ENCODE assay signal across 14 cellular contexts in genomic region chr2:6845312-6845711, GRCh38. TPM values are rescaled to one million over a fixed set of nuclear protein-coding genes. Genes with fewer than 3 reads are reported as not detected.
DNase-seq lines count a peak whose midpoint lies in the region; TF ChIP-seq lines count a peak whose summit lies in the region.
"Had no signal": no experiment of that assay in that cellular context is flagged by ENCODE, and none has a peak within 500 bp of the region (broad histone marks: within the 10 kb centered on the region; RNA-seq: fewer than 3 reads in every experiment).

No MANE protein-coding gene starts in this region.

- H3F3A ChIP-seq in SK-N-SH (replicated peaks; ENCODE audit: insufficient read depth), result no peaks in the 10 kb centered on the region

- intact Hi-C loops in activated CD4-positive, alpha-beta memory T cell treated with anti-CD3 and anti-CD28 coated beads for 36 hours (cut with micrococcal nuclease), result no loop called here
- intact Hi-C loops in lower leg skin (cut with DNase I; ENCODE audit: low total_unique reads), result no loop called here

- H3K9me3 ChIP-seq in SK-N-SH, result peaks cover 23% of the 10 kb centered on the region; the same call in 1 of the 2 replicates
- peaks cover 73 to 89% (median 87%) of the 10 kb centered on the region in 5 donors for H3K9me3 ChIP-seq in subcutaneous abdominal adipose tissue (ENCODE audit: control insufficient read depth in 5 of 5, low read length in 5 of 5)
- H3K9me3 ChIP-seq in tibial nerve, result peaks cover 4 to 100% (median 35%) of the 10 kb centered on the region in 4 donors

- H3K4me3 ChIP-seq in SK-N-SH (ENCODE audit: low read depth in 2 of 2, low read length in 1 of 2), result no peak overlapping the region; a peak in 1 of 4 replicates
- peak overlapping the region in 4 of 5 donors; percentile 17 to 60 (median 41) for H3K4me3 ChIP-seq in subcutaneous abdominal adipose tissue (ENCODE audit: low read depth in 1 of 5, low read length in 5 of 5)
- H3K4me3 ChIP-seq in tibial nerve, result no peak overlapping the region
- H3K4me3 ChIP-seq in lower leg skin (ENCODE audit: low read depth, poor library complexity, severe bottlenecking), result no peak overlapping the region
- H3K4me3 ChIP-seq: gastroesophageal sphincter had no signal

- H3K4me1 Mint-ChIP-seq in activated CD4-positive, alpha-beta memory T cell treated with anti-CD3 and anti-CD28 coated beads for 36 hours (ENCODE audit: low read depth), result no peaks in the 10 kb centered on the region
- peaks cover 21% of the 10 kb centered on the region for H3K4me1 Mint-ChIP-seq in activated CD4-positive, alpha-beta memory T cell treated with anti-CD3 and anti-CD28 coated beads, Interleukin-2, amount 10 ng/mL, durations not matched to agents 7 days and 5 days

- H3K9me2 ChIP-seq in SK-N-SH, result no peaks in the 10 kb centered on the region

- no peak for TF ChIP-seq RAD21 in SK-N-SH (IDR thresholded peaks at IDR 0.05; ENCODE audit: low read length)

- H2AFZ ChIP-seq in SK-N-SH (ENCODE audit: low read depth), result no peak overlapping the region

- H3K27ac Mint-ChIP-seq in activated CD4-positive, alpha-beta memory T cell treated with anti-CD3 and anti-CD28 coated beads for 36 hours, result no peak overlapping the region
- no peak overlapping the region for H3K27ac Mint-ChIP-seq in activated CD4-positive, alpha-beta memory T cell treated with anti-CD3 and anti-CD28 coated beads, Interleukin-2, amount 10 ng/mL, durations not matched to agents 7 days and 5 days
- H3K27ac Mint-ChIP-seq: effector memory CD8-positive, alpha-beta T cell had no signal

- no peak overlapping the region for H3K4me2 ChIP-seq in SK-N-SH

- H3K9me3 Mint-ChIP-seq in activated CD4-positive, alpha-beta memory T cell treated with anti-CD3 and anti-CD28 coated beads for 36 hours, result peaks cover 89% of the 10 kb centered on the region
- peaks cover 36% of the 10 kb centered on the region for H3K9me3 Mint-ChIP-seq in activated CD4-positive, alpha-beta memory T cell treated with anti-CD3 and anti-CD28 coated beads, Interleukin-2, amount 10 ng/mL, durations not matched to agents 7 days and 5 days

- H3K79me2 ChIP-seq in SK-N-SH (ENCODE audit: insufficient read depth), result no peaks in the 10 kb centered on the region

- peaks cover 67% of the 10 kb centered on the region for H3K36me3 Mint-ChIP-seq in activated CD4-positive, alpha-beta memory T cell treated with anti-CD3 and anti-CD28 coated beads for 36 hours
- H3K36me3 Mint-ChIP-seq in activated CD4-positive, alpha-beta memory T cell treated with anti-CD3 and anti-CD28 coated beads, Interleukin-2, amount 10 ng/mL, durations not matched to agents 7 days and 5 days (ENCODE audit: low read depth), result peaks cover 73% of the 10 kb centered on the region

- no peak for TF ChIP-seq CTCF in SK-N-SH (IDR thresholded peaks at IDR 0.05)
- no peak for TF ChIP-seq CTCF in tibial nerve (IDR thresholded peaks at IDR 0.05)
- no peak for TF ChIP-seq CTCF in lower leg skin (IDR thresholded peaks at IDR 0.05)

- DNase-seq in activated CD4-positive, alpha-beta memory T cell treated with anti-CD3 and anti-CD28 coated beads for 36 hours, result peak; percentile 19
- DNase-seq in activated CD4-positive, alpha-beta memory T cell treated with anti-CD3 and anti-CD28 coated beads, Interleukin-2, amount 10 ng/mL, durations not matched to agents 7 days and 5 days, result no peak
- DNase-seq in SK-N-SH, result no peak
- peak; percentile 16 for DNase-seq in fibroblast of peridontal ligament (ENCODE audit: extremely low read depth)
- no peak for DNase-seq in tibial nerve (ENCODE audit: low spot score in 2 of 2)
- no peak for DNase-seq in lower leg skin (ENCODE audit: low spot score in 2 of 2)
- no peak for DNase-seq in NCI-H2081 treated with DMSO at 0.1 percent for 48 hours (lab: John Stamatoyannopoulos, UW)
- DNase-seq: activated effector memory CD4-positive, alpha-beta T cell treated with Interleukin-2 at 50 U/mL for 16 hours; effector memory CD8-positive, alpha-beta T cell; NCI-H1048; NCI-H446 treated with DMSO at 0.1 percent for 48 hours had no signal

- TF ChIP-seq POLR2A in tibial nerve (IDR thresholded peaks at IDR 0.05), result no peak
- TF ChIP-seq POLR2A in lower leg skin (IDR thresholded peaks at IDR 0.05), result no peak

- no peak overlapping the region for H3K27ac ChIP-seq in SK-N-SH (ENCODE audit: low read depth in 2 of 2, low read length in 1 of 2)
- H3K27ac ChIP-seq in subcutaneous abdominal adipose tissue (ENCODE audit: low read depth, low read length), result no peak overlapping the region
- H3K27ac ChIP-seq in tibial nerve, result no peak overlapping the region
- H3K27ac ChIP-seq: gastroesophageal sphincter had no signal

- no peaks in the 10 kb centered on the region for H3K27me3 ChIP-seq in SK-N-SH (ENCODE audit: insufficient read depth)
- H3K27me3 ChIP-seq in subcutaneous abdominal adipose tissue (ENCODE audit: control insufficient read depth in 5 of 5, insufficient read depth in 4 of 5, low read length in 5 of 5), result no peaks in the 10 kb centered on the region
- no peaks in the 10 kb centered on the region for H3K27me3 ChIP-seq in tibial nerve
- H3K27me3 ChIP-seq: gastroesophageal sphincter had no signal

- H3K4me3 Mint-ChIP-seq in activated CD4-positive, alpha-beta memory T cell treated with anti-CD3 and anti-CD28 coated beads for 36 hours, result no peak overlapping the region
- H3K4me3 Mint-ChIP-seq in activated CD4-positive, alpha-beta memory T cell treated with anti-CD3 and anti-CD28 coated beads, Interleukin-2, amount 10 ng/mL, durations not matched to agents 7 days and 5 days, result no peak overlapping the region
- H3K4me3 Mint-ChIP-seq: effector memory CD8-positive, alpha-beta T cell had no signal

- H3K9ac ChIP-seq in SK-N-SH (no peak overlapping the region), subcutaneous abdominal adipose tissue (ENCODE audit: low read length in 5 of 5) (no peak overlapping the region)

- H3K36me3 ChIP-seq in SK-N-SH (replicated peaks in 1 of 2; ENCODE audit: control insufficient read depth in 1 of 2, insufficient read depth in 2 of 2, low read length in 1 of 2) (no peaks in the 10 kb centered on the region), subcutaneous abdominal adipose tissue (ENCODE audit: control insufficient read depth in 5 of 5, insufficient read depth in 5 of 5, low read length in 5 of 5) (peaks cover 12 to 26% (median 21%) of the 10 kb centered on the region in 5 donors), tibial nerve (peaks cover 0 to 83% (median 0%) of the 10 kb centered on the region in 3 donors)

- POLR2A ChIA-PET in activated CD4-positive, alpha-beta memory T cell treated with anti-CD3 and anti-CD28 coated beads for 36 hours (lab: Charles Lee), result no interaction called here
- POLR2A ChIA-PET in activated CD4-positive, alpha-beta memory T cell treated with anti-CD3 and anti-CD28 coated beads, Interleukin-2, amount 10 ng/mL, durations not matched to agents 7 days and 5 days (lab: Charles Lee), result no interaction called here
- POLR2A ChIA-PET in SK-N-SH (lab: Yijun Ruan, JAX), result no interaction called here

- H3K4me1 ChIP-seq in SK-N-SH (ENCODE audit: control insufficient read depth in 1 of 2, insufficient read depth in 2 of 2, low read depth in 1 of 2, low read length in 1 of 2) (no peaks in the 10 kb centered on the region), subcutaneous abdominal adipose tissue (ENCODE audit: control insufficient read depth in 5 of 5, insufficient read depth in 5 of 5, low read length in 5 of 5) (no peaks in the 10 kb centered on the region), tibial nerve (no peaks in the 10 kb centered on the region)
- H3K4me1 ChIP-seq: gastroesophageal sphincter had no signal

- no peaks in the 10 kb centered on the region for H3K27me3 Mint-ChIP-seq in activated CD4-positive, alpha-beta memory T cell treated with anti-CD3 and anti-CD28 coated beads for 36 hours
- H3K27me3 Mint-ChIP-seq in activated CD4-positive, alpha-beta memory T cell treated with anti-CD3 and anti-CD28 coated beads, Interleukin-2, amount 10 ng/mL, durations not matched to agents 7 days and 5 days, result no peaks in the 10 kb centered on the region
- H3K27me3 Mint-ChIP-seq: effector memory CD8-positive, alpha-beta T cell; progenitor cell of endocrine pancreas had no signal

- 38% methylated on average over 3 of the region's 3 CpGs for WGBS in SK-N-SH (ENCODE audit: low lambda C conversion rate)
- WGBS in tibial nerve, 2 donors, result 76 to 82% methylated on average over 3 of the region's 3 CpGs
- 68 to 85% methylated on average over 3 of the region's 3 CpGs for WGBS in lower leg skin, 2 donors

- no peaks in the 10 kb centered on the region for H4K20me1 ChIP-seq in SK-N-SH (ENCODE audit: insufficient read depth)

- TF ChIP-seq EP300 in SK-N-SH (IDR thresholded peaks at IDR 0.05; ENCODE audit: borderline replicate concordance in 1 of 2, low read depth in 1 of 2, low read length in 1 of 2) (no peak), tibial nerve (IDR thresholded peaks at IDR 0.05) (no peak)

- CTCF ChIA-PET in activated CD4-positive, alpha-beta memory T cell treated with anti-CD3 and anti-CD28 coated beads for 36 hours (lab: Charles Lee), result no interaction called here
- CTCF ChIA-PET in activated CD4-positive, alpha-beta memory T cell treated with anti-CD3 and anti-CD28 coated beads, Interleukin-2, amount 10 ng/mL, durations not matched to agents 7 days and 5 days (lab: Charles Lee), result interaction anchor here (0.7 to 1.5 kb wide), 3 partner anchors 21 to 172 kb away, joined by 3 to 5 read pairs (median 4); partner anchors contain the start of gene RSAD2
- CTCF ChIA-PET in SK-N-SH (lab: Yijun Ruan, JAX), result interaction anchor here (1.4 kb wide), 1 partner anchor 9 kb away, joined by 3 read pairs; no protein-coding TSS in a partner anchor

RNA-seq across cellular contexts. Expression of gene CMPK2, which starts 20.4 kb away (rescaled TPM):
- total RNA-seq in activated CD4-positive, alpha-beta memory T cell treated with anti-CD3 and anti-CD28 coated beads for 36 hours, result 1 to 10 TPM; 6.6 to 6.8 TPM
- 10 to 100 TPM; 84.8 to 91.1 TPM for total RNA-seq in activated CD4-positive, alpha-beta memory T cell treated with anti-CD3 and anti-CD28 coated beads, Interleukin-2, amount 10 ng/mL, durations not matched to agents 7 days and 5 days
- polyA plus RNA-seq in SK-N-SH (2012; rRNA removed), result 0.86 and 1.1 TPM in 2 replicates
- 0.71 and 0.83 TPM in 2 replicates for polyA plus RNA-seq in SK-N-SH (2012; cell fraction: cytosol; rRNA removed)
- polyA plus RNA-seq in SK-N-SH (2012; cell fraction: nucleus; rRNA removed), result 0.89 and 1.5 TPM in 2 replicates
- total RNA-seq in tibial nerve (10 to 100 TPM in 1 of 4 donors, 1 to 10 TPM in 3; 4.5 to 11.4 (median 7.4) TPM), lower leg skin (1 to 10 TPM in 3 of 4 donors, under 1 TPM in 1; 0.30 to 3.7 (median 2.3) TPM)

RNA-seq across cellular contexts. Expression of gene RSAD2, which starts 32.3 kb away (rescaled TPM):
- 1 to 10 TPM; 7.9 to 8.6 TPM for total RNA-seq in activated CD4-positive, alpha-beta memory T cell treated with anti-CD3 and anti-CD28 coated beads for 36 hours
- total RNA-seq in activated CD4-positive, alpha-beta memory T cell treated with anti-CD3 and anti-CD28 coated beads, Interleukin-2, amount 10 ng/mL, durations not matched to agents 7 days and 5 days, result 100 to 1,000 TPM; 119 to 120 TPM
- polyA plus RNA-seq in SK-N-SH (2012; rRNA removed), result 0.15 and 0.35 TPM in 2 replicates
- 0.25 and 0.37 TPM in 2 replicates for polyA plus RNA-seq in SK-N-SH (2012; cell fraction: cytosol; rRNA removed)
- polyA plus RNA-seq in SK-N-SH (2012; cell fraction: nucleus; rRNA removed), result 0.31 and 0.45 TPM in 2 replicates
- total RNA-seq in tibial nerve (1 to 10 TPM in 3 of 4 donors, under 1 TPM in 1; 0.30 to 7.6 (median 4.7) TPM), lower leg skin (1 to 10 TPM in 1 of 4 donors, under 1 TPM in 2, not detected in 1; 0.08 to 1.5 (median 0.45) TPM)

Comparison
In these comparisons a context has a peak if more than half of its experiments do, and no peak if none do; other contexts are left out.
1. DNase-seq: peak in activated CD4-positive, alpha-beta memory T cell treated with anti-CD3 and anti-CD28 coated beads for 36 hours (single experiment) and fibroblast of peridontal ligament (single experiment); none in activated CD4-positive, alpha-beta memory T cell treated with anti-CD3 and anti-CD28 coated beads, Interleukin-2, amount 10 ng/mL, durations not matched to agents 7 days and 5 days (single experiment), SK-N-SH (single experiment), tibial nerve (0 of 2), lower leg skin (0 of 2) and NCI-H2081 treated with DMSO at 0.1 percent for 48 hours (single experiment).
2. RNA of gene CMPK2, which starts 20.4 kb away (total RNA-seq): 84.8 to 91.1 TPM in activated CD4-positive, alpha-beta memory T cell treated with anti-CD3 and anti-CD28 coated beads, Interleukin-2, amount 10 ng/mL, durations not matched to agents 7 days and 5 days; 4.5 to 11.4 TPM in tibial nerve, 6.6 to 6.8 TPM in activated CD4-positive, alpha-beta memory T cell treated with anti-CD3 and anti-CD28 coated beads for 36 hours and 0.30 to 3.7 TPM in lower leg skin; every median in the first group is over 4 times any median in the second.
3. RNA of gene RSAD2, which starts 32.3 kb away (total RNA-seq): 119 to 120 TPM in activated CD4-positive, alpha-beta memory T cell treated with anti-CD3 and anti-CD28 coated beads, Interleukin-2, amount 10 ng/mL, durations not matched to agents 7 days and 5 days; 7.9 to 8.6 TPM in activated CD4-positive, alpha-beta memory T cell treated with anti-CD3 and anti-CD28 coated beads for 36 hours, 0.30 to 7.6 TPM in tibial nerve and 0.08 to 1.5 TPM in lower leg skin; every median in the first group is over 10 times any median in the second.
4. H3K4me3 ChIP-seq: peak in subcutaneous abdominal adipose tissue (4 of 5); none in SK-N-SH (0 of 2), tibial nerve (0 of 4) and lower leg skin (single experiment).